ENCODE assay signal across 9 cellular contexts in genomic region chr6:52423971-52424381, GRCh38. TPM values are rescaled to one million over a fixed set of nuclear protein-coding genes. Genes with fewer than 3 reads are reported as not detected.
DNase-seq lines count a peak whose midpoint lies in the region; ATAC-seq, FAIRE-seq and TF ChIP-seq lines count a peak whose summit lies in the region.
"Had no signal": no experiment of that assay in that cellular context is flagged by ENCODE, and none has a peak within 500 bp of the region (broad histone marks: within the 10 kb centered on the region; RNA-seq: fewer than 3 reads in every experiment).

No MANE protein-coding gene starts in this region.

- H2AFZ ChIP-seq in PC-9 (no peak overlapping the region), neuronal stem cell (ENCODE audit: low read length) (peak overlapping the region; percentile 10)

- H3K4ac ChIP-seq in neuronal stem cell (ENCODE audit: low read length): no peak overlapping the region

- H3K9me3 ChIP-seq in PC-9 (ENCODE audit: insufficient read depth, low read depth) (no peaks in the 10 kb centered on the region), neuronal stem cell (replicated peaks in 1 of 2; ENCODE audit: control insufficient read depth in 2 of 2, insufficient read depth in 1 of 2, low read depth in 1 of 2, low read length in 2 of 2) (no peaks in the 10 kb centered on the region), pancreas (no peaks in the 10 kb centered on the region)

- no peaks in the 10 kb centered on the region for H3K9me2 ChIP-seq in PC-9 (ENCODE audit: insufficient read depth)

- no peak overlapping the region for H2BK15ac ChIP-seq in neuronal stem cell (ENCODE audit: low read length)

- H2AK5ac ChIP-seq in neuronal stem cell (ENCODE audit: low read depth, low read length): no peak overlapping the region

- DNase-seq in BJ (ENCODE audit: low read depth): peak; percentile 51
- peak; percentile 65 to 80 for DNase-seq in PC-9
- no peak for DNase-seq in epithelial cell of prostate (ENCODE audit: low read depth, low spot score)
- no peak for DNase-seq in neuronal stem cell (ENCODE audit: low spot score)
- DNase-seq in activated CD4-positive, alpha-beta T cell treated with anti-CD3 and anti-CD28 coated beads for 1 hour: no peak
- DNase-seq in pancreas: no peak
- DNase-seq in Kasumi-1 (lab: John Stamatoyannopoulos, UW): no peak
- DNase-seq: NCI-H2107 had no signal

- no peaks in the 10 kb centered on the region for H3K27me3 ChIP-seq in BJ (ENCODE audit: control insufficient read depth, insufficient read depth, low read length)
- no peaks in the 10 kb centered on the region for H3K27me3 ChIP-seq in PC-9 (ENCODE audit: insufficient read depth, low read depth)
- H3K27me3 ChIP-seq in neuronal stem cell (ENCODE audit: control insufficient read depth in 3 of 3, insufficient read depth in 3 of 3, low read depth in 1 of 3, low read length in 3 of 3): no peaks in the 10 kb centered on the region
- no peaks in the 10 kb centered on the region for H3K27me3 ChIP-seq in pancreas

- H3K14ac ChIP-seq in neuronal stem cell (ENCODE audit: low read length): no peak overlapping the region

- ATAC-seq in pancreas: no peak
- ATAC-seq in GM18868 (IDR thresholded peaks at IDR 0.05; ENCODE audit: unreplicated experiment): no peak

- no peak overlapping the region for H2BK5ac ChIP-seq in neuronal stem cell (ENCODE audit: low read length)

- no peak for FAIRE-seq in pancreas (lab: Jason Lieb, UNC)

- intact Hi-C loops in PC-9 (cut with micrococcal nuclease; ENCODE audit: unreplicated experiment): loop anchor here (1.0 kb wide), 1 partner anchor 80 kb away; no protein-coding TSS in a partner anchor
- intact Hi-C loops in pancreas (cut with DNase I): no loop called here

- H3K23ac ChIP-seq in neuronal stem cell (ENCODE audit: low read depth, low read length, poor library complexity): no peak overlapping the region

- no peaks in the 10 kb centered on the region for H4K20me1 ChIP-seq in PC-9 (ENCODE audit: insufficient read depth)

- no peaks in the 10 kb centered on the region for H3K79me2 ChIP-seq in PC-9 (ENCODE audit: low read depth)

- BruUV-seq in PC-9 (replicated peaks; lab: Mats Ljungman, UMichigan): no TSS peak

- H4K8ac ChIP-seq in neuronal stem cell (ENCODE audit: low read depth, low read length): no peak overlapping the region

- TF ChIP-seq CTCF in BJ (IDR thresholded peaks at IDR 0.05; ENCODE audit: insufficient read depth, low read depth, low read length) (no peak), PC-9 (conservative IDR thresholded peaks at IDR 0.05) (no peak), pancreas (IDR thresholded peaks at IDR 0.05) (no peak)

- H3K18ac ChIP-seq in neuronal stem cell (ENCODE audit: low read length): no peak overlapping the region

- POLR2A ChIA-PET in BJ (lab: Charles Lee) (interaction anchor here (1.1 kb wide), 1 partner anchor 149 kb away, joined by 3 read pairs; no protein-coding TSS in a partner anchor), PC-9 (lab: Charles Lee; ENCODE audit: unreplicated experiment) (interaction anchor here (0.7 to 0.8 kb wide), 4 partner anchors 25 to 125 kb away, joined by 4 to 7 read pairs (median 6); no protein-coding TSS in a partner anchor)

- no peak overlapping the region for H3K9ac ChIP-seq in neuronal stem cell (ENCODE audit: low read depth, low read length, poor library complexity)

- H4K91ac ChIP-seq in neuronal stem cell (ENCODE audit: low read depth, low read length, poor library complexity): no peak overlapping the region

- CTCF ChIA-PET in BJ (lab: Yijun Ruan, JAX): interaction anchor here (0.5 to 1.9 kb wide), 9 partner anchors 15 to 239 kb away, joined by 3 to 6 read pairs (median 3); no protein-coding TSS in a partner anchor
- CTCF ChIA-PET in PC-9 (lab: Charles Lee): interaction anchor here (0.6 to 1.2 kb wide), 4 partner anchors 31 to 166 kb away, joined by 3 to 6 read pairs (median 4); no protein-coding TSS in a partner anchor

- H3K79me1 ChIP-seq in neuronal stem cell (ENCODE audit: low read depth, low read length): no peaks in the 10 kb centered on the region

- peaks cover 45% of the 10 kb centered on the region for H3K4me1 ChIP-seq in PC-9 (replicated peaks; ENCODE audit: insufficient read depth)
- H3K4me1 ChIP-seq in neuronal stem cell (ENCODE audit: control insufficient read depth in 2 of 2, insufficient read depth in 1 of 2, low read depth in 1 of 2, low read length in 2 of 2): peaks cover 8 to 15% of the 10 kb centered on the region in 2 donors
- H3K4me1 ChIP-seq in pancreas: peaks cover 0 to 3% (median 0%) of the 10 kb centered on the region in 3 donors

- H3K4me2 ChIP-seq in PC-9 (peak overlapping the region; percentile 35), neuronal stem cell (ENCODE audit: insufficient read depth, low read length, poor library complexity, severe bottlenecking) (no peak overlapping the region)

- no peak overlapping the region for H2BK12ac ChIP-seq in neuronal stem cell (ENCODE audit: low read length)

- peak overlapping the region; percentile 42 for H3K27ac ChIP-seq in PC-9
- peak overlapping the region; percentile 59 for H3K27ac ChIP-seq in epithelial cell of prostate
- H3K27ac ChIP-seq in neuronal stem cell (replicated peaks; ENCODE audit: low read length): peak overlapping the region; percentile 77
- no peak overlapping the region for H3K27ac ChIP-seq in pancreas

- no peak overlapping the region for H2BK120ac ChIP-seq in neuronal stem cell (ENCODE audit: low read depth, low read length)

- H3K36me3 ChIP-seq in BJ (ENCODE audit: control insufficient read depth, insufficient read depth, low read length) (no peaks in the 10 kb centered on the region), PC-9 (ENCODE audit: low read depth) (no peaks in the 10 kb centered on the region), neuronal stem cell (replicated peaks in 1 of 2; ENCODE audit: control insufficient read depth in 2 of 2, insufficient read depth in 2 of 2, low read length in 2 of 2) (peaks cover 0 to 46% of the 10 kb centered on the region in 2 donors), pancreas (no peaks in the 10 kb centered on the region)

- H3K4me3 ChIP-seq in BJ (ENCODE audit: low read depth, low read length): no peak overlapping the region
- no peak overlapping the region for H3K4me3 ChIP-seq in PC-9
- no peak overlapping the region for H3K4me3 ChIP-seq in neuronal stem cell (ENCODE audit: low read length in 2 of 2)
- no peak overlapping the region for H3K4me3 ChIP-seq in pancreas

- peaks cover 25% of the 10 kb centered on the region for H3F3A ChIP-seq in PC-9 (ENCODE audit: insufficient read depth, low read depth)

- WGBS in neuronal stem cell (ENCODE audit: extremely low coverage in 2 of 2, insufficient read length in 2 of 2, insufficient replicate concordance in 1 of 2), 2 donors: no CpG with 5 or more reads among the region's 8 CpGs
- WGBS in pancreas, 2 donors: 92 to 93% methylated on average over 8 of the region's 8 CpGs

RNA-seq across cellular contexts. Expression of gene EFHC1, which starts 3.8 kb away (rescaled TPM):
- 16.6 and 26.3 TPM in 2 replicates for polyA plus RNA-seq in BJ (2011; rRNA removed)
- 12.1 and 22.7 TPM in 2 replicates for polyA minus RNA-seq in BJ (2011; rRNA and poly(A)+ RNA removed)
- total RNA-seq in PC-9 (2021): 35.8 and 45.0 TPM in 2 replicates
- 31.7 TPM for polyA plus RNA-seq in neuronal stem cell (2013, experiment 1 of 2)
- polyA plus RNA-seq in neuronal stem cell (2013, experiment 2 of 2): 33.0 TPM
- total RNA-seq in pancreas: 10 to 100 TPM in 3 of 6 donors, 1 to 10 TPM in 3; 5.5 to 15.1 (median 9.8) TPM
- 10 to 100 TPM; 27.8 to 39.0 TPM for polyA plus RNA-seq in pancreas

Comparison
In these comparisons a context has a peak if more than half of its experiments do, and no peak if none do; other contexts are left out.
1. DNase-seq: peak in BJ (single experiment) and PC-9 (2 of 2); none in epithelial cell of prostate (single experiment), neuronal stem cell (single experiment), activated CD4-positive, alpha-beta T cell treated with anti-CD3 and anti-CD28 coated beads for 1 hour (single experiment), pancreas (0 of 6) and Kasumi-1 (0 of 2).
2. H3K27ac ChIP-seq: peak in PC-9 (single experiment), epithelial cell of prostate (single experiment) and neuronal stem cell (single experiment); none in pancreas (0 of 4).